ENCODE assay signal across 10 cellular contexts in the genomic region with DNA sequence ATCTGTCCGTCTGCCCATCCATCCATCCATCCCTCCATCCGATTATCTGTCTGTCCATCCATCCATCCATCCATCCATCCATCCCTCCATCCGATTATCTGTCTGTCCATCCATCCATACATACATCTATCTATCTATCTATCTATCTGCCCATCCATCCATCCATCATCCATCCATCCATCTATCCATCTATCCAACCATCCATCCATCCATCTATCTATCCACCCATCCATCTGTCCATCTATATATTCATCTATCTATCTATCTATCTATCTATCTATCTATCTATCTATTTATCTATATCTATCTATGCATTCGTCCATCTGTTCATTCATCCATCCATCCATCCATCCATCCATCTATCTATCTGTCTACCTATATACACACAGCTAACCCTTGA.
"Had no signal": no experiment of that assay in that cellular context is flagged by ENCODE, and none has a peak within 500 bp of the region (broad histone marks: within the 10 kb centered on the region; RNA-seq: fewer than 3 reads in every experiment).

No MANE protein-coding gene starts in this region.

- H3K4me2 ChIP-seq: GM23338 had no signal

- H3K36me3 ChIP-seq: HAP-1 had no signal

- H3K4me3 Mint-ChIP-seq: GM23338, H9, HFFc6 had no signal

- H3K27ac ChIP-seq: GM23248 had no signal

- H3K4me1 Mint-ChIP-seq: GM23338, H9 had no signal

- H2AFZ ChIP-seq: GM23248, GM23338 had no signal

- ATAC-seq: GM23338, HCT116 had no signal

- H3K4me1 ChIP-seq: HAP-1 had no signal

- DNase-seq: GM23248, GOT3, H7, H9, HCEC 1CT, HFFc6 had no signal

- H3K4me3 ChIP-seq: GM23248, GM23338, HAP-1 had no signal

- FAIRE-seq: H54 had no signal

- H3K27ac Mint-ChIP-seq: GM23338, H9, HFFc6 had no signal

- H3K9ac ChIP-seq: GM23248 had no signal

- H3K9me3 ChIP-seq: HAP-1 had no signal
